ENCODE assay signal across 12 cellular contexts in genomic region chr11:86589204-86589603, GRCh38.
"Had no signal": no experiment of that assay in that cellular context is flagged by ENCODE, and none has a peak within 500 bp of the region (broad histone marks: within the 10 kb centered on the region; RNA-seq: fewer than 3 reads in every experiment).

No MANE protein-coding gene starts in this region.

- H3K27ac Mint-ChIP-seq: activated naive CD4-positive, alpha-beta T cell treated with anti-CD3 and anti-CD28 coated beads, Interleukin-2, amount 10 ng/mL, durations not matched to agents 7 days and 5 days; activated T-helper 2 cell treated with anti-CD3 and anti-CD28 coated beads, Interferon-gamma antibody, Interleukin-2, Interleukin-4, amounts not matched to agents 10 μg/mL and 5 μg/mL and 100 μg/mL, durations not matched to agents 14 hours and 24 hours and 36 hours had no signal

- H3K27me3 Mint-ChIP-seq: activated naive CD4-positive, alpha-beta T cell treated with anti-CD3 and anti-CD28 coated beads, Interleukin-2, amount 10 ng/mL, durations not matched to agents 7 days and 5 days; naive B cell had no signal

- H3K36me3 ChIP-seq: upper lobe of left lung had no signal

- H3K4me3 ChIP-seq: lung, upper lobe of left lung had no signal

- H3K9me3 ChIP-seq: upper lobe of left lung had no signal

- H3K4me3 Mint-ChIP-seq: activated naive CD4-positive, alpha-beta T cell treated with anti-CD3 and anti-CD28 coated beads, Interleukin-2, amount 10 ng/mL, durations not matched to agents 7 days and 5 days; naive B cell had no signal

- DNase-seq: activated CD4-positive, CD25-positive, alpha-beta regulatory T cell treated with anti-CD3 and anti-CD28 coated beads, Interleukin-2, amount 50 U/mL, for 72 hours; activated naive CD4-positive, alpha-beta T cell treated with anti-CD3 and anti-CD28 coated beads, Interleukin-2, amount 10 ng/mL, durations not matched to agents 7 days and 5 days; left colon; naive B cell; posterior cingulate gyrus; small intestine; stimulated activated CD4-positive, alpha-beta T cell treated with anti-CD3 and anti-CD28 coated beads, Interleukin-4, amount 100 ng/mL, for 4 hours; stimulated activated CD8-positive, alpha-beta memory T cell treated with anti-CD3 and anti-CD28 coated beads, Interleukin-4, amount 100 ng/mL, for 48 hours; stimulated activated naive CD4-positive, alpha-beta T cell treated with Interleukin-2 at 50 U/mL for 16 hours had no signal

- H3K27me3 ChIP-seq: upper lobe of left lung had no signal

- ATAC-seq: left colon had no signal

- H3K4me1 Mint-ChIP-seq: naive B cell had no signal

- H3K9me3 Mint-ChIP-seq: activated naive CD4-positive, alpha-beta T cell treated with anti-CD3 and anti-CD28 coated beads, Interleukin-2, amount 10 ng/mL, durations not matched to agents 7 days and 5 days; naive B cell had no signal

- H3K36me3 Mint-ChIP-seq: activated naive CD4-positive, alpha-beta T cell treated with anti-CD3 and anti-CD28 coated beads, Interleukin-2, amount 10 ng/mL, durations not matched to agents 7 days and 5 days; naive B cell had no signal
